In genomic region chr16:3846595-3847091, GRCh38 we compare ENCODE assay signal across 25 cellular contexts.
"Had no signal": no experiment of that assay in that cellular context is flagged by ENCODE, and none has a peak within 500 bp of the region (broad histone marks: within the 10 kb centered on the region; RNA-seq: fewer than 3 reads in every experiment).

No MANE protein-coding gene starts in this region.

- H3K4me3 ChIP-seq: esophagus squamous epithelium, gastrocnemius medialis, spleen had no signal

- ATAC-seq: activated CD4-positive, CD25-positive, alpha-beta regulatory T cell treated with anti-CD3 and anti-CD28 coated beads, Interleukin-2, amount 50 U/mL, for 24 hours; activated naive CD4-positive, alpha-beta T cell treated with anti-CD3 and anti-CD28 coated beads, Interleukin-2, amount 50 U/mL, for 72 hours; gastrocnemius medialis; left cardiac atrium had no signal

- H3K27me3 Mint-ChIP-seq: activated CD4-positive, alpha-beta memory T cell treated with anti-CD3 and anti-CD28 coated beads, Interleukin-2, amount 10 ng/mL, durations not matched to agents 7 days and 5 days; activated CD4-positive, alpha-beta T cell treated with anti-CD3 and anti-CD28 coated beads, Interleukin-2, amount 10 ng/mL, durations not matched to agents 24 days and 14 days; brain had no signal

- H3K27ac Mint-ChIP-seq: activated CD4-positive, alpha-beta memory T cell treated with anti-CD3 and anti-CD28 coated beads, Interleukin-2, amount 10 ng/mL, durations not matched to agents 7 days and 5 days; activated CD4-positive, alpha-beta T cell treated with anti-CD3 and anti-CD28 coated beads, Interleukin-2, amount 10 ng/mL, durations not matched to agents 24 days and 14 days; activated naive CD4-positive, alpha-beta T cell treated with anti-CD3 and anti-CD28 coated beads, Interleukin-2, amount 50 U/mL, for 72 hours; activated T-helper 1 cell treated with anti-CD3 and anti-CD28 coated beads, Interleukin-12 subunit alpha, Interleukin-12 subunit beta, Interleukin-2, Interleukin-4 antibody, amounts not matched to agents 30 ng/mL and 10 ng/mL and 1 ng/mL, durations not matched to agents 14 hours and 24 hours and 36 hours had no signal

- H3K9me3 ChIP-seq: esophagus squamous epithelium, gastrocnemius medialis, spleen had no signal

- H3K4me3 Mint-ChIP-seq: activated CD4-positive, alpha-beta memory T cell treated with anti-CD3 and anti-CD28 coated beads, Interleukin-2, amount 10 ng/mL, durations not matched to agents 7 days and 5 days; activated CD4-positive, alpha-beta T cell treated with anti-CD3 and anti-CD28 coated beads, Interleukin-2, amount 10 ng/mL, durations not matched to agents 24 days and 14 days; activated T-helper 1 cell treated with anti-CD3 and anti-CD28 coated beads, Interleukin-12 subunit alpha, Interleukin-12 subunit beta, Interleukin-2, Interleukin-4 antibody, amounts not matched to agents 30 ng/mL and 10 ng/mL and 1 ng/mL, durations not matched to agents 14 hours and 24 hours and 36 hours; brain; nephron progenitor cell had no signal

- H3K9me3 Mint-ChIP-seq: activated CD4-positive, alpha-beta memory T cell treated with anti-CD3 and anti-CD28 coated beads, Interleukin-2, amount 10 ng/mL, durations not matched to agents 7 days and 5 days; activated CD4-positive, alpha-beta T cell treated with anti-CD3 and anti-CD28 coated beads, Interleukin-2, amount 10 ng/mL, durations not matched to agents 24 days and 14 days; activated naive CD4-positive, alpha-beta T cell treated with anti-CD3 and anti-CD28 coated beads, Interleukin-2, amount 50 U/mL, for 72 hours; activated T-helper 1 cell treated with anti-CD3 and anti-CD28 coated beads, Interleukin-12 subunit alpha, Interleukin-12 subunit beta, Interleukin-2, Interleukin-4 antibody, amounts not matched to agents 30 ng/mL and 10 ng/mL and 1 ng/mL, durations not matched to agents 14 hours and 24 hours and 36 hours had no signal

- H3K36me3 Mint-ChIP-seq: activated naive CD4-positive, alpha-beta T cell treated with anti-CD3 and anti-CD28 coated beads, Interleukin-2, amount 50 U/mL, for 72 hours had no signal

- H3K27me3 ChIP-seq: esophagus squamous epithelium, gastrocnemius medialis, spleen had no signal

- DNase-seq: activated CD4-positive, alpha-beta memory T cell treated with anti-CD3 and anti-CD28 coated beads, Interleukin-2, amount 10 ng/mL, durations not matched to agents 7 days and 5 days; activated CD4-positive, alpha-beta T cell treated with anti-CD3 and anti-CD28 coated beads, Interleukin-2, amount 10 ng/mL, durations not matched to agents 24 days and 14 days; activated gamma-delta T cell; activated T-cell treated with anti-CD3 and anti-CD28 coated beads for 4 hours; aorta; central memory CD4-positive, alpha-beta T cell; dermis blood vessel endothelial cell; effector CD8-positive, alpha-beta T cell; esophagus squamous epithelium; gastrocnemius medialis; islet precursor cell; left cardiac atrium; nephron progenitor cell; occipital lobe; posterior cingulate gyrus; spleen; stimulated activated CD4-positive, alpha-beta T cell treated with anti-CD3 and anti-CD28 coated beads, Interleukin-4, amount 100 ng/mL, for 24 hours; stimulated activated naive CD4-positive, alpha-beta T cell treated with Interleukin-2 at 50 U/mL for 16 hours; T-helper 1 cell; T-helper 9 cell had no signal

- H3K27ac ChIP-seq: esophagus squamous epithelium, spleen, VCaP had no signal
